11 cellular contexts compared by ENCODE assay signal in the genomic region with DNA sequence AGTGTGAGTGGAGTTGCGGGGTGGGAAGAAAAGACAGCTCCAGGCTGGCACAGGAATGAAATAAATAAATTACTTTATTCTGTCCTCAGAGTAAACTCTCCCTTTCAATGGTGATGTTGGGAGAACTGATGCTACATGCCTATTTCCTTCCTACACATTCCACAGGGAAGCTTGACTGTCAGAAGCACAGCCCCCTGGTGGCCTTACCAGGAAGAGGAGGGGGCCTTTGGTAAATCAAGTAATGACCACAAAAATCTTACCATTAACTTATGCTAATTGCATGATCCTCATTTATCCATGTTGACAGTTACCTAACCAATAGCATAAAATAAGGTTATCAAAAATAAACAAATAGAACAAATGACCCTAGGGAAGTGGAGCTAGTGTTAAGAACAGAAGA.
DNase-seq lines count a peak whose midpoint lies in the region; ATAC-seq and TF ChIP-seq lines count a peak whose summit lies in the region.
"Had no signal": no experiment of that assay in that cellular context is flagged by ENCODE, and none has a peak within 500 bp of the region (broad histone marks: within the 10 kb centered on the region; RNA-seq: fewer than 3 reads in every experiment).

No MANE protein-coding gene starts in this region.

- TF ChIP-seq EP300 in upper lobe of left lung (IDR thresholded peaks at IDR 0.05): no peak

- no peak overlapping the region for H2AFZ ChIP-seq in PC-3 (ENCODE audit: low read length)

- no peaks in the 10 kb centered on the region for H3K27me3 ChIP-seq in PC-3 (ENCODE audit: low read length)
- H3K27me3 ChIP-seq in dorsolateral prefrontal cortex: no peaks in the 10 kb centered on the region
- no peaks in the 10 kb centered on the region for H3K27me3 ChIP-seq in Peyer's patch
- H3K27me3 ChIP-seq in upper lobe of left lung: no peaks in the 10 kb centered on the region

- no peaks in the 10 kb centered on the region for H3K79me2 ChIP-seq in PC-3 (ENCODE audit: low read length)

- TF ChIP-seq CTCF in 22Rv1 (IDR thresholded peaks at IDR 0.05): peak; percentile 62
- peak; percentile 63 for TF ChIP-seq CTCF in PC-3 (conservative IDR thresholded peaks at IDR 0.05; ENCODE audit: low read depth, low read length)
- TF ChIP-seq CTCF in fibroblast of villous mesenchyme (IDR thresholded peaks at IDR 0.05; ENCODE audit: insufficient read depth, low read depth, low read length): peak; percentile 53
- peak in 5 of 56 donors; percentile 3 to 31 (median 16) for TF ChIP-seq CTCF in dorsolateral prefrontal cortex (IDR thresholded peaks at IDR 0.05 in 54 of 56, conservative IDR thresholded peaks at IDR 0.05 in 2 of 56; ENCODE audit: low read depth in 1 of 56, partially characterized antibody in 56 of 56)
- no peak for TF ChIP-seq CTCF in Peyer's patch (IDR thresholded peaks at IDR 0.05)
- TF ChIP-seq CTCF in upper lobe of left lung (IDR thresholded peaks at IDR 0.05): no peak

- no peak overlapping the region for H3K4me2 ChIP-seq in PC-3 (ENCODE audit: low read length)

- no peak for TF ChIP-seq POLR2A in Peyer's patch (IDR thresholded peaks at IDR 0.05)
- TF ChIP-seq POLR2A in upper lobe of left lung (IDR thresholded peaks at IDR 0.05): no peak

- no peaks in the 10 kb centered on the region for H3K9me3 ChIP-seq in PC-3 (ENCODE audit: low read length)
- H3K9me3 ChIP-seq in Peyer's patch: no peaks in the 10 kb centered on the region
- no peaks in the 10 kb centered on the region for H3K9me3 ChIP-seq in upper lobe of left lung

- no peak overlapping the region for H3K4me3 ChIP-seq in PC-3 (ENCODE audit: low read length)
- no peak overlapping the region for H3K4me3 ChIP-seq in fibroblast of villous mesenchyme (ENCODE audit: low read depth, low read length)
- H3K4me3 ChIP-seq in dorsolateral prefrontal cortex: no peak overlapping the region
- no peak overlapping the region for H3K4me3 ChIP-seq in Peyer's patch
- H3K4me3 ChIP-seq in upper lobe of left lung: no peak overlapping the region

- no TSS peak for BruUV-seq in PC-3 (replicated peaks; lab: Mats Ljungman, UMichigan)

- H3F3A ChIP-seq in PC-3 (ENCODE audit: low read length, unreplicated experiment): no peaks in the 10 kb centered on the region

- H3K9me2 ChIP-seq in PC-3 (replicated peaks; ENCODE audit: low read length): no peaks in the 10 kb centered on the region

- ATAC-seq in PC-3: no peak
- ATAC-seq in upper lobe of left lung (ENCODE audit: low FRiP score in 2 of 2): no peak
- ATAC-seq: right cardiac atrium had no signal

- H3K9ac ChIP-seq in PC-3 (ENCODE audit: low read length): no peak overlapping the region

- no peaks in the 10 kb centered on the region for H4K20me1 ChIP-seq in PC-3 (ENCODE audit: low read length)

- H3K27ac ChIP-seq in 22Rv1 (no peak overlapping the region), PC-3 (ENCODE audit: low read length) (no peak overlapping the region), dorsolateral prefrontal cortex (no peak overlapping the region), Peyer's patch (no peak overlapping the region), upper lobe of left lung (no peak overlapping the region)

- H3K4me1 ChIP-seq in PC-3 (ENCODE audit: insufficient read depth, low read length) (peaks cover 16% of the 10 kb centered on the region), Peyer's patch (no peaks in the 10 kb centered on the region), upper lobe of left lung (no peaks in the 10 kb centered on the region)

- POLR2A ChIA-PET in PC-3 (lab: Charles Lee; ENCODE audit: unreplicated experiment): no interaction called here

- DNase-seq in ELR (ENCODE audit: low read depth) (peak; percentile 18), PC-3 (peak; percentile 31), fibroblast of villous mesenchyme (ENCODE audit: low read depth) (peak; percentile 22), pons (ENCODE audit: low spot score) (no peak), dorsolateral prefrontal cortex (no peak), Peyer's patch (no peak), upper lobe of left lung (no peak)
- DNase-seq: CD8-positive, alpha-beta memory T cell; NCI-H510A treated with DMSO at 0.1 percent for 48 hours had no signal

- no peaks in the 10 kb centered on the region for H3K36me3 ChIP-seq in PC-3 (ENCODE audit: low read depth, low read length)
- no peaks in the 10 kb centered on the region for H3K36me3 ChIP-seq in Peyer's patch
- H3K36me3 ChIP-seq in upper lobe of left lung: no peaks in the 10 kb centered on the region

- WGBS in upper lobe of left lung, 2 donors: 81 to 89% methylated on average over 1 of the region's 1 CpG

- intact Hi-C loops in PC-3 (cut with micrococcal nuclease): no loop called here
- intact Hi-C loops in dorsolateral prefrontal cortex (cut with DNase I): no loop called here

- CTCF ChIA-PET in PC-3 (lab: Charles Lee): interaction anchor here (0.5 kb wide), 1 partner anchor 53 kb away, joined by 4 read pairs; no protein-coding TSS in a partner anchor

Comparison
In these comparisons a context has a peak if more than half of its experiments do, and no peak if none do; other contexts are left out.
1. CTCF ChIP-seq: peak in 22Rv1 (single experiment), PC-3 (single experiment) and fibroblast of villous mesenchyme (single experiment); none in Peyer's patch (0 of 6) and upper lobe of left lung (0 of 6).
2. DNase-seq: peak in ELR (single experiment), PC-3 (single experiment) and fibroblast of villous mesenchyme (single experiment); none in pons (single experiment), dorsolateral prefrontal cortex (0 of 10), Peyer's patch (0 of 3) and upper lobe of left lung (0 of 2).